19 cellular contexts compared by ENCODE assay signal in genomic region chr12:83537428-83538053, GRCh38.
"Had no signal": no experiment of that assay in that cellular context is flagged by ENCODE, and none has a peak within 500 bp of the region (broad histone marks: within the 10 kb centered on the region; RNA-seq: fewer than 3 reads in every experiment).

No MANE protein-coding gene starts in this region.

- H3K9me3 ChIP-seq: body of pancreas, gastrocnemius medialis, stomach, suprapubic skin, uterus had no signal

- H3K4me1 ChIP-seq: body of pancreas, gastrocnemius medialis, parathyroid adenoma, stomach, suprapubic skin, uterus had no signal

- ATAC-seq: body of pancreas; gastrocnemius medialis; sciatic nerve; stimulated activated memory B cell treated with anti-CD40 and anti-IgM and Interleukin-4, amounts not matched to agents 10 μg/mL and 1 μg/mL and 100 μg/mL, for 72 hours; T-helper 17 cell had no signal

- DNase-seq: activated CD4-positive, alpha-beta memory T cell treated with anti-CD3 and anti-CD28 coated beads for 36 hours; activated CD4-positive, alpha-beta T cell treated with anti-CD3 and anti-CD28 coated beads for 48 hours; activated naive CD4-positive, alpha-beta T cell treated with anti-CD3 and anti-CD28 coated beads for 36 hours; activated naive CD8-positive, alpha-beta T cell treated with anti-CD3 and anti-CD28 coated beads, Interleukin-2, amount 10 ng/mL, durations not matched to agents 7 days and 5 days; activated T-cell treated with anti-CD3 and anti-CD28 coated beads, Interleukin-2, amount 50 U/mL, for 48 hours; body of pancreas; gastrocnemius medialis; hippocampal formation; small intestine; stimulated activated CD4-positive, alpha-beta T cell treated with anti-CD3 and anti-CD28 coated beads, Interleukin-2, amount 100 ng/mL, for 24 hours; stomach; T-helper 17 cell; trophoblast cell; uterus had no signal

- H3K4me3 ChIP-seq: body of pancreas, cardiac muscle cell, gastrocnemius medialis, stomach, suprapubic skin, uterus had no signal

- H3K27me3 ChIP-seq: body of pancreas, cardiac muscle cell, gastrocnemius medialis, stomach, suprapubic skin, uterus had no signal

- H3K36me3 ChIP-seq: cardiac muscle cell, gastrocnemius medialis, stomach, suprapubic skin, uterus had no signal

- H3K27ac ChIP-seq: body of pancreas, cardiac muscle cell, gastrocnemius medialis, parathyroid adenoma, stomach, suprapubic skin, uterus had no signal

- FAIRE-seq: small intestine had no signal
